Comparison of ENCODE assay signal across 13 cellular contexts in the genomic region with DNA sequence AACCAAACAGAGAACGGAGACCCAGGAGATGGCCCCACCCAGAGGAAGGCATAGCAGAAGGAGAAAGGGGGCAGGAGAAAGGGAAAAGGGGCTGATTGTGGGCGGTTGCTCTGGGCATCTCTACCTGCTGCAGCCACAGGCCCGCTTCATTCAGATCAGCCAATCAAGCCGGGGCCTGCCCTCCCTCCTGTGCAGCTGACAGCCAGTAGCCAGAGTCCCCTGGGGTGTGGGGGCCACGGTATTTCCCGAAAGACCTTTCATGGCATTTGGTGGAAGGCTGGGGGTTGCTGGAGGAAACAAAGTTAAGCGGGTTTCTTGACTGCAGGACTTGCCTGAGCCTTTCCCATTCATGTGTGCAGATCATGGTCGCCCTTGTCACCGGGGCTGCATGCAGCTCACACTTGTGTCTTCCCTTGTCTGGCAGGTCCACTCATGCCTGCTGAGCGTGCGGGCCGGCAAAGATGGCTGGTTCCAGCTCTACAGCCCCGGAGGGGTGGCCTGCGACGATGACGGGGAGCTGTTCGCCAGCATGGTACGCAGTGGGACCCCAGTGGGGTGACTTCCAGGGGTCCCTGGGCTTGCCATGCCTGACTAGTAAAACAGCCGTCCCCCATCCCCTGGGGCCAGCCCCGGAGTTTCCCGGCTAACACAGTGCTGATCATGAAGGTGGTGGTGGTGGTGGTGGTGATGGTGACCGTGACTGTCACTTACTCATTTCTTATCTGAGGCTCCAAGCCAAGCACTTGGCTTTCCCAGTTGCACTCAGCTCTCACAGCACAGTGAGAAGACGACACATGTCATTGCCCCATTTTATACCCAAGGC.
DNase-seq lines count a peak whose midpoint lies in the region; ATAC-seq and TF ChIP-seq lines count a peak whose summit lies in the region.
"Had no signal": no experiment of that assay in that cellular context is flagged by ENCODE, and none has a peak within 500 bp of the region (broad histone marks: within the 10 kb centered on the region; RNA-seq: fewer than 3 reads in every experiment).

No MANE protein-coding gene starts in this region.

- peaks cover 0 to 37% (median 16%) of the 10 kb centered on the region in 4 donors for H3K4me1 ChIP-seq in transverse colon

- ATAC-seq in activated CD8-positive, alpha-beta memory T cell treated with anti-CD3 and anti-CD28 coated beads, Interleukin-2, amount 10 ng/mL, durations not matched to agents 7 days and 5 days = no peak
- no peak for ATAC-seq in GM19023 (IDR thresholded peaks at IDR 0.05; ENCODE audit: unreplicated experiment)
- no peak for ATAC-seq in HG02981 (IDR thresholded peaks at IDR 0.05; ENCODE audit: unreplicated experiment)
- ATAC-seq: stimulated activated naive B cell treated with anti-CD40 and anti-IgM and Interleukin-4, amounts not matched to agents 10 μg/mL and 1 μg/mL and 100 μg/mL, for 72 hours had no signal

- H3K9me3 ChIP-seq in transverse colon = no peaks in the 10 kb centered on the region
- H3K9me3 ChIP-seq: neutrophil had no signal

- 87 to 92% methylated on average over 2 to 23 of the region's 23 CpGs for WGBS in transverse colon (ENCODE audit: low coverage in 1 of 2), 2 donors

- no peak overlapping the region for H3K4me3 ChIP-seq in transverse colon

- H3K27ac Mint-ChIP-seq in activated CD8-positive, alpha-beta memory T cell treated with anti-CD3 and anti-CD28 coated beads, Interleukin-2, amount 10 ng/mL, durations not matched to agents 7 days and 5 days = peak overlapping the region; percentile 37
- no peak overlapping the region for H3K27ac Mint-ChIP-seq in chondrocyte (ENCODE audit: unreplicated experiment)

- peak overlapping the region; percentile 60 to 82 (median 77) for H3K27ac ChIP-seq in transverse colon
- H3K27ac ChIP-seq: KMS-11, neutrophil had no signal

- in situ Hi-C loops in transverse colon (cut with MboI; ENCODE audit: low pct_ligation_motif_present in 1 of 4, low pct_unique_long_range_greater_than_20kb in 1 of 4, low sequenced_read_pairs in 3 of 4) = no loop called here

- TF ChIP-seq CTCF in chondrocyte (IDR thresholded peaks at IDR 0.05) = no peak
- TF ChIP-seq CTCF in transverse colon (IDR thresholded peaks at IDR 0.05) = no peak

- CTCF ChIA-PET in activated CD8-positive, alpha-beta memory T cell treated with anti-CD3 and anti-CD28 coated beads, Interleukin-2, amount 10 ng/mL, durations not matched to agents 7 days and 5 days (lab: Charles Lee) = interaction anchor here (0.7 to 2.0 kb wide), 6 partner anchors 11 to 293 kb away, joined by 3 to 14 read pairs (median 6); no protein-coding TSS in a partner anchor

- no peaks in the 10 kb centered on the region for H3K27me3 Mint-ChIP-seq in activated CD8-positive, alpha-beta memory T cell treated with anti-CD3 and anti-CD28 coated beads, Interleukin-2, amount 10 ng/mL, durations not matched to agents 7 days and 5 days
- no peaks in the 10 kb centered on the region for H3K27me3 Mint-ChIP-seq in chondrocyte (ENCODE audit: low read depth)
- H3K27me3 Mint-ChIP-seq: stimulated activated naive B cell treated with anti-CD40 and anti-IgM and Interleukin-4, amounts not matched to agents 10 μg/mL and 1 μg/mL and 100 μg/mL, for 72 hours had no signal

- DNase-seq in activated CD8-positive, alpha-beta memory T cell treated with anti-CD3 and anti-CD28 coated beads, Interleukin-2, amount 10 ng/mL, durations not matched to agents 7 days and 5 days = no peak
- DNase-seq in activated CD8-positive, alpha-beta memory T cell treated with anti-CD3 and anti-CD28 coated beads, Interleukin-2, amount 50 U/mL, for 4 hours = no peak
- DNase-seq in chondrocyte (ENCODE audit: low spot score) (peak; percentile 84), myocyte (ENCODE audit: low read depth) (peak; percentile 14), transverse colon (no peak), superior temporal gyrus (ENCODE audit: extremely low spot score) (no peak)
- DNase-seq: DMS153, NCI-H1930 had no signal

- no peaks in the 10 kb centered on the region for H3K9me3 Mint-ChIP-seq in activated CD8-positive, alpha-beta memory T cell treated with anti-CD3 and anti-CD28 coated beads, Interleukin-2, amount 10 ng/mL, durations not matched to agents 7 days and 5 days (ENCODE audit: low read depth)
- no peaks in the 10 kb centered on the region for H3K9me3 Mint-ChIP-seq in chondrocyte (ENCODE audit: low read depth)
- H3K9me3 Mint-ChIP-seq: stimulated activated naive B cell treated with anti-CD40 and anti-IgM and Interleukin-4, amounts not matched to agents 10 μg/mL and 1 μg/mL and 100 μg/mL, for 72 hours had no signal

- peaks cover 3% of the 10 kb centered on the region for H3K4me1 Mint-ChIP-seq in activated CD8-positive, alpha-beta memory T cell treated with anti-CD3 and anti-CD28 coated beads, Interleukin-2, amount 10 ng/mL, durations not matched to agents 7 days and 5 days
- H3K4me1 Mint-ChIP-seq in chondrocyte (ENCODE audit: low read depth) = peaks cover 54% of the 10 kb centered on the region
- H3K4me1 Mint-ChIP-seq: stimulated activated naive B cell treated with anti-CD40 and anti-IgM and Interleukin-4, amounts not matched to agents 10 μg/mL and 1 μg/mL and 100 μg/mL, for 72 hours had no signal

- TF ChIP-seq POLR2A in transverse colon (IDR thresholded peaks at IDR 0.05) = no peak

- peaks cover 13% of the 10 kb centered on the region for H3K36me3 Mint-ChIP-seq in activated CD8-positive, alpha-beta memory T cell treated with anti-CD3 and anti-CD28 coated beads, Interleukin-2, amount 10 ng/mL, durations not matched to agents 7 days and 5 days
- peaks cover 12% of the 10 kb centered on the region for H3K36me3 Mint-ChIP-seq in chondrocyte (ENCODE audit: low read depth)

- intact Hi-C loops in transverse colon (cut with DNase I; ENCODE audit: low total_unique reads) = no loop called here

- H3K4me3 Mint-ChIP-seq in activated CD8-positive, alpha-beta memory T cell treated with anti-CD3 and anti-CD28 coated beads, Interleukin-2, amount 10 ng/mL, durations not matched to agents 7 days and 5 days = no peak overlapping the region
- H3K4me3 Mint-ChIP-seq in chondrocyte (ENCODE audit: unreplicated experiment) = no peak overlapping the region
- H3K4me3 Mint-ChIP-seq: stimulated activated naive B cell treated with anti-CD40 and anti-IgM and Interleukin-4, amounts not matched to agents 10 μg/mL and 1 μg/mL and 100 μg/mL, for 72 hours had no signal

- peaks cover 0 to 22% (median 0%) of the 10 kb centered on the region in 4 donors for H3K36me3 ChIP-seq in transverse colon

- TF ChIP-seq EP300 in transverse colon (IDR thresholded peaks at IDR 0.05; ENCODE audit: low read depth) = no peak

- H3K27me3 ChIP-seq in transverse colon = no peaks in the 10 kb centered on the region
- H3K27me3 ChIP-seq: neutrophil had no signal

Comparison
In these comparisons a context has a peak if more than half of its experiments do, and no peak if none do; other contexts are left out.
1. DNase-seq: peak in chondrocyte (single experiment) and myocyte (single experiment); none in activated CD8-positive, alpha-beta memory T cell treated with anti-CD3 and anti-CD28 coated beads, Interleukin-2, amount 10 ng/mL, durations not matched to agents 7 days and 5 days (single experiment), activated CD8-positive, alpha-beta memory T cell treated with anti-CD3 and anti-CD28 coated beads, Interleukin-2, amount 50 U/mL, for 4 hours (single experiment), transverse colon (single experiment) and superior temporal gyrus (single experiment).